ENCODE assay signal across 1 cellular context in the genomic region with DNA sequence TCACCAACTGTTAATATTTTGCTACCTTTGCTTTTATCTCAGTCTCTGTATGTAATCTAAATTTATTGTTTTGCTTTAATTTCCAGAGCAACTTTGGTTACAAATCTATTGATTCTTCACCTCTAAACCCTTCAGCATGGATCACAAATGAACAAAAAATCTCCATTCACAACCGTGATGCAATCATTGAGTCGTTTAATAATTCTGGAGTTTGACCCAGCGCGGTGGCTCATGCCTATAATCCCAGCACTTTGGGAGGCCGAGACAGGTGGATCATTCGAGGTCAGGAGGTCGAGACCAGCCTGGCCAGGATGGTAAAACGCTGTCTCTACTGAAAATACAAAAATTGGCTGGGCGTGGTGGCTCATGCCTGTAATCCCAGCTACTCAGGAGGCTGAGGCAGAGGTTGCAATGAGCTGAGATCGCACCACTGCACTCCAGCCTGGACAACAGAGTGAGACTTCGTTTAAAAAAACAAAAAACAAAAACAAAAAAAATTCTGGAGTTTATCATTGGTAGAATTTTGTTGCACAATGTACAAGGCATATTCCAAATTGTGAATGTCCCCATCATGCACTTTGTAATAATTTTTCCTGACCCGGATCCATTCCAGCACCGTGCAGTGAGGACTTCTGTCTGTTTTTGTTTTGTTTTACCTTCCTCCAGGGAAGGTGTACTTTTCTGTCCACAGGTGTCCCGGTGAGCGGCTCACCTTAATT.
TF ChIP-seq lines count a peak whose summit lies in the region.

No MANE protein-coding gene starts in this region.

TF ChIP-seq in HCT116, 20 proteins besides CTCF, POLR2A, EP300 and RAD21:
- TF ChIP-seq TCF7L2 (IDR thresholded peaks at IDR 0.05; ENCODE audit: borderline replicate concordance, extremely low read depth, insufficient read depth, insufficient read length) (no peak), ZFX (IDR thresholded peaks at IDR 0.05) (no peak), REST (IDR thresholded peaks at IDR 0.05; ENCODE audit: low read depth) (no peak), ELF1 (IDR thresholded peaks at IDR 0.05; ENCODE audit: borderline replicate concordance, low read depth) (no peak), SIN3A (IDR thresholded peaks at IDR 0.05; ENCODE audit: low read depth) (no peak), ZNF274 (IDR thresholded peaks at IDR 0.05; ENCODE audit: low read depth, low read length) (no peak), FOSL1 (IDR thresholded peaks at IDR 0.05; ENCODE audit: low read depth) (no peak), YY1 (IDR thresholded peaks at IDR 0.05; ENCODE audit: extremely low read depth, insufficient replicate concordance, low read depth, low read length) (no peak), CBX3 (IDR thresholded peaks at IDR 0.05; ENCODE audit: low read depth) (no peak), ZBTB33 (IDR thresholded peaks at IDR 0.05; ENCODE audit: extremely low read depth, insufficient replicate concordance, low read length) (no peak), SP1 (IDR thresholded peaks at IDR 0.05; ENCODE audit: low read depth) (no peak), EZH2phosphoT487 (IDR thresholded peaks at IDR 0.05; ENCODE audit: borderline replicate concordance) (no peak), SRF (IDR thresholded peaks at IDR 0.05; ENCODE audit: low read depth) (no peak)
